Comparison of ENCODE assay signal across 11 cellular contexts in genomic region chrX:154775611-154776349, GRCh38. TPM values are rescaled to one million over a fixed set of nuclear protein-coding genes. Genes with fewer than 3 reads are reported as not detected.
DNase-seq lines count a peak whose midpoint lies in the region; ATAC-seq and TF ChIP-seq lines count a peak whose summit lies in the region.
"Had no signal": no experiment of that assay in that cellular context is flagged by ENCODE, and none has a peak within 500 bp of the region (broad histone marks: within the 10 kb centered on the region; RNA-seq: fewer than 3 reads in every experiment).

No MANE protein-coding gene starts in this region.

- peaks cover 10% of the 10 kb centered on the region for H3K4me1 Mint-ChIP-seq in T-helper 2 cell treated with Interferon-gamma antibody and Interleukin-4, amounts not matched to agents 5 μg/mL and 100 μg/mL, for 36 hours (ENCODE audit: low read depth)
- peaks cover 0 to 4% of the 10 kb centered on the region in 2 donors for H3K4me1 Mint-ChIP-seq in natural killer cell

- no peak for TF ChIP-seq CTCF in transverse colon (IDR thresholded peaks at IDR 0.05)
- no peak for TF ChIP-seq CTCF in natural killer cell (IDR thresholded peaks at IDR 0.05)

- H3K4me3 Mint-ChIP-seq in T-helper 2 cell treated with Interferon-gamma antibody and Interleukin-4, amounts not matched to agents 5 μg/mL and 100 μg/mL, for 36 hours = no peak overlapping the region
- H3K4me3 Mint-ChIP-seq in natural killer cell = no peak overlapping the region

- H3K36me3 Mint-ChIP-seq in T-helper 2 cell treated with Interferon-gamma antibody and Interleukin-4, amounts not matched to agents 5 μg/mL and 100 μg/mL, for 36 hours (ENCODE audit: low read depth) = peaks cover 60% of the 10 kb centered on the region
- peaks cover 8% of the 10 kb centered on the region for H3K36me3 Mint-ChIP-seq in natural killer cell

- 81 to 86% methylated on average over 3 to 13 of the region's 13 CpGs for WGBS in transverse colon (ENCODE audit: low coverage in 1 of 2), 2 donors

- ATAC-seq in natural killer cell (no peak), HG02852 (IDR thresholded peaks at IDR 0.05; ENCODE audit: unreplicated experiment) (no peak)

- intact Hi-C loops in transverse colon (cut with DNase I; ENCODE audit: low total_unique reads) (no loop called here), natural killer cell (cut with micrococcal nuclease) (no loop called here)

- no peaks in the 10 kb centered on the region for H3K4me1 ChIP-seq in transverse colon

- DNase-seq in NCI-H1694 treated with DMSO at 0.1 percent for 48 hours (lab: John Stamatoyannopoulos, UW) (peak; percentile 7), NCI-H1694 (lab: John Stamatoyannopoulos, UW) (no peak), erythroblast (lab: John Stamatoyannopoulos, UW) (peak; percentile 49 to 67), transverse colon (no peak), natural killer cell (no peak)
- DNase-seq in T-helper 2 cell treated with Interferon-gamma antibody and Interleukin-4, amounts not matched to agents 5 μg/mL and 100 μg/mL, for 36 hours (ENCODE audit: low spot score) = peak; percentile 38
- peak; percentile 45 for DNase-seq in stimulated activated CD4-positive, alpha-beta T cell treated with anti-CD3 and anti-CD28 coated beads, Interleukin-2, amount 100 ng/mL, for 4 hours (ENCODE audit: low read depth)
- DNase-seq: NCI-H2227 treated with DMSO at 0.1 percent for 48 hours had no signal

- H3K9me3 ChIP-seq in transverse colon = no peaks in the 10 kb centered on the region
- H3K9me3 ChIP-seq: thoracic aorta had no signal

- no peak for TF ChIP-seq EP300 in transverse colon (IDR thresholded peaks at IDR 0.05; ENCODE audit: low read depth)

- H3K27me3 Mint-ChIP-seq in T-helper 2 cell treated with Interferon-gamma antibody and Interleukin-4, amounts not matched to agents 5 μg/mL and 100 μg/mL, for 36 hours (ENCODE audit: low read depth) = no peaks in the 10 kb centered on the region
- no peaks in the 10 kb centered on the region for H3K27me3 Mint-ChIP-seq in natural killer cell (ENCODE audit: low read depth in 2 of 2)

- H3K27me3 ChIP-seq in transverse colon = no peaks in the 10 kb centered on the region

- no peak overlapping the region for H3K27ac Mint-ChIP-seq in T-helper 2 cell treated with Interferon-gamma antibody and Interleukin-4, amounts not matched to agents 5 μg/mL and 100 μg/mL, for 36 hours
- H3K27ac Mint-ChIP-seq in natural killer cell = no peak overlapping the region

- in situ Hi-C loops in transverse colon (cut with MboI; ENCODE audit: low pct_ligation_motif_present in 1 of 4, low pct_unique_long_range_greater_than_20kb in 1 of 4, low sequenced_read_pairs in 3 of 4) = no loop called here

- no peak overlapping the region for H3K4me3 ChIP-seq in transverse colon
- H3K4me3 ChIP-seq: thoracic aorta had no signal

- no peak overlapping the region for H3K27ac ChIP-seq in transverse colon
- H3K27ac ChIP-seq: thoracic aorta had no signal

- peak; percentile 27 for TF ChIP-seq POLR2A in erythroblast (IDR thresholded peaks at IDR 0.05; ENCODE audit: low read length)
- no peak for TF ChIP-seq POLR2A in transverse colon (IDR thresholded peaks at IDR 0.05)

- H3K9me3 Mint-ChIP-seq in T-helper 2 cell treated with Interferon-gamma antibody and Interleukin-4, amounts not matched to agents 5 μg/mL and 100 μg/mL, for 36 hours = no peaks in the 10 kb centered on the region
- H3K9me3 Mint-ChIP-seq in natural killer cell = no peaks in the 10 kb centered on the region

- H3K36me3 ChIP-seq in transverse colon = peaks cover 0 to 4% (median 2%) of the 10 kb centered on the region in 4 donors

RNA-seq across cellular contexts. Expression of gene DKC1, which starts 13.1 kb away (rescaled TPM):
- total RNA-seq in transverse colon = 100 to 1,000 TPM in 1 of 4 donors, 10 to 100 TPM in 3; 12.7 to 134 (median 24.9) TPM
- total RNA-seq in natural killer cell = 10 to 100 TPM; 41.8 to 54.3 (median 53.9) TPM

RNA-seq across cellular contexts. Expression of gene GAB3, which starts 24.9 kb away (rescaled TPM):
- 1 to 10 TPM in 3 of 4 donors, under 1 TPM in 1; 0.37 to 4.4 (median 3.0) TPM for total RNA-seq in transverse colon
- total RNA-seq in natural killer cell = 10 to 100 TPM; 55.6 to 89.8 (median 77.4) TPM

RNA-seq across cellular contexts. Expression of gene MPP1, which starts 29.5 kb away (rescaled TPM):
- total RNA-seq in transverse colon = 10 to 100 TPM; 28.7 to 44.1 (median 32.8) TPM
- 10 to 100 TPM; 20.8 to 36.7 (median 27.0) TPM for total RNA-seq in natural killer cell

RNA-seq across cellular contexts. Expression of gene SMIM9, which starts 58.7 kb away (rescaled TPM):
- total RNA-seq in transverse colon = not detected
- total RNA-seq in natural killer cell = not detected
- total RNA-seq: osteocyte, thoracic aorta had no signal

Comparison
In these comparisons a context has a peak if more than half of its experiments do, and no peak if none do; other contexts are left out.
1. DNase-seq: peak in NCI-H1694 treated with DMSO at 0.1 percent for 48 hours (single experiment), T-helper 2 cell treated with Interferon-gamma antibody and Interleukin-4, amounts not matched to agents 5 μg/mL and 100 μg/mL, for 36 hours (single experiment), erythroblast (2 of 2) and stimulated activated CD4-positive, alpha-beta T cell treated with anti-CD3 and anti-CD28 coated beads, Interleukin-2, amount 100 ng/mL, for 4 hours (single experiment); none in NCI-H1694 (single experiment), transverse colon (single experiment) and natural killer cell (single experiment).
2. RNA of gene GAB3, which starts 24.9 kb away (total RNA-seq): 55.6 to 89.8 TPM in natural killer cell; 0.37 to 4.4 TPM in transverse colon; every median in the first group is over 10 times any median in the second.